ENCODE assay signal across 8 cellular contexts in genomic region chr18:62187543-62188378, GRCh38. TPM values are rescaled to one million over a fixed set of nuclear protein-coding genes. Genes with fewer than 3 reads are reported as not detected.
DNase-seq lines count a peak whose midpoint lies in the region; ATAC-seq, FAIRE-seq and TF ChIP-seq lines count a peak whose summit lies in the region.

No MANE protein-coding gene starts in this region.

- BruUV-seq in A673 (replicated peaks; lab: Mats Ljungman, UMichigan) (no TSS peak), K562 (replicated peaks; lab: Mats Ljungman, UMichigan) (no TSS peak)

- TF ChIP-seq EP300 in K562 (IDR thresholded peaks at IDR 0.05; ENCODE audit: low read length): no peak

- H3K4me1 ChIP-seq in A673 (ENCODE audit: insufficient read depth, low read length, poor library complexity, severe bottlenecking): peaks cover 18% of the 10 kb centered on the region
- peaks cover 0 to 7% of the 10 kb centered on the region in 2 experiments; a peak in 2 of 5 replicates for H3K4me1 ChIP-seq in K562 (replicated peaks in 1 of 2; ENCODE audit: control insufficient read depth in 2 of 2, insufficient read depth in 2 of 2, low read length in 2 of 2)
- no peaks in the 10 kb centered on the region for H3K4me1 ChIP-seq in iPS-15b (ENCODE audit: control insufficient read depth, insufficient read depth, low read length)

- intact Hi-C loops in A673 (cut with micrococcal nuclease; ENCODE audit: unreplicated experiment): loop anchor here (5.0 kb wide), 1 partner anchor 530 kb away; the partner anchor contains the start of gene PHLPP1
- intact Hi-C loops in K562 (cut with micrococcal nuclease): loop anchor here (10.0 kb wide), 2 partner anchors 137 to 797 kb away; partner anchors contain the start of gene TNFRSF11A

- H3K9ac ChIP-seq in K562 (ENCODE audit: insufficient read depth in 1 of 2, low read depth in 2 of 2, low read length in 2 of 2) (peak overlapping the region; percentile 79 to 97), iPS-15b (ENCODE audit: low read depth, low read length) (peak overlapping the region; percentile 89)

- H3K27ac ChIP-seq in A673 (ENCODE audit: low read depth, low read length, poor library complexity, severe bottlenecking) (peak overlapping the region; percentile 74), K562 (ENCODE audit: extremely low read depth, low read depth, low read length) (peak overlapping the region; percentile 86)

- no peaks in the 10 kb centered on the region for H3K9me1 ChIP-seq in K562 (ENCODE audit: control insufficient read depth, insufficient read depth, low read length)

- H3K79me2 ChIP-seq in K562 (ENCODE audit: control insufficient read depth, insufficient read depth, low read length): peaks cover 88% of the 10 kb centered on the region

- peaks cover 8% of the 10 kb centered on the region; the same call in 1 of the 2 replicates for H4K20me1 ChIP-seq in K562 (replicated peaks; ENCODE audit: control insufficient read depth, insufficient read depth, low read length)

- TF ChIP-seq CTCF in A673 (conservative IDR thresholded peaks at IDR 0.05; ENCODE audit: low read depth, low read length) (0 out of 2 replicates have a peak, but pooled peaks have one; percentile 19), GM12873 (IDR thresholded peaks at IDR 0.05; ENCODE audit: insufficient read depth, low read depth, low read length, missing control alignments) (peak; percentile 23), K562 (IDR thresholded peaks at IDR 0.05 in 2 of 3, conservative IDR thresholded peaks at IDR 0.05 in 1 of 3; ENCODE audit: insufficient read depth in 2 of 3, low read depth in 1 of 3, low read length in 3 of 3) (peak in 2 of 3 experiments; percentile 18; a peak in 1 of 6 replicates)

- no peak for TF ChIP-seq POLR2A in K562 (conservative IDR thresholded peaks at IDR 0.05)

- peak; percentile 65 for ATAC-seq in K562
- ATAC-seq in HG03139 (IDR thresholded peaks at IDR 0.05; ENCODE audit: unreplicated experiment): no peak

- H2AFZ ChIP-seq in K562 (ENCODE audit: low read depth, low read length): peak overlapping the region; percentile 93

- peak overlapping the region; percentile 98 for H3K4me2 ChIP-seq in K562 (ENCODE audit: insufficient read depth, low read length)

- WGBS in K562 (ENCODE audit: insufficient coverage, low coverage, missing lambda C conversion rate): 0% methylated on average over 22 of the region's 53 CpGs

- CTCF ChIA-PET in A673 (lab: Charles Lee): no interaction called here
- CTCF ChIA-PET in K562 (lab: Yijun Ruan, JAX; ENCODE audit: low intra/inter-chr PET ratio): interaction anchor here (1.2 kb wide), 1 partner anchor 62 kb away, joined by 4 read pairs; no protein-coding TSS in a partner anchor

- H3K36me3 ChIP-seq in A673 (ENCODE audit: insufficient read depth, low read length, poor library complexity, severe bottlenecking) (no peaks in the 10 kb centered on the region), K562 (ENCODE audit: control insufficient read depth, insufficient read depth, low read length) (no peaks in the 10 kb centered on the region), iPS-15b (ENCODE audit: control insufficient read depth, insufficient read depth, low read length) (no peaks in the 10 kb centered on the region)

- peak; percentile 15 for FAIRE-seq in K562 (lab: Jason Lieb, UNC)

- POLR2A ChIA-PET in A673 (lab: Charles Lee; ENCODE audit: low non-redundant PET) (interaction anchor here (0.5 kb wide), 1 partner anchor 759 kb away, joined by 3 read pairs; no protein-coding TSS in a partner anchor), K562 (lab: Yijun Ruan, JAX) (interaction anchor here (0.6 to 1.3 kb wide), 5 partner anchors 9 to 166 kb away, joined by 3 to 5 read pairs (median 4); no protein-coding TSS in a partner anchor)

- no peak for TF ChIP-seq RAD21 in K562 (CRISPR knock-in tag; conservative IDR thresholded peaks at IDR 0.05 in 1 of 2, IDR thresholded peaks at IDR 0.05 in 1 of 2)

- H3K27me3 ChIP-seq in A673 (replicated peaks; ENCODE audit: insufficient read depth, low read depth, low read length, poor library complexity) (no peaks in the 10 kb centered on the region), K562 (ENCODE audit: control insufficient read depth in 2 of 2, insufficient read depth in 2 of 2, low read length in 2 of 2) (no peaks in the 10 kb centered on the region), iPS-15b (ENCODE audit: control insufficient read depth, insufficient read depth, low read length) (no peaks in the 10 kb centered on the region)

- DNase-seq in A673 (ENCODE audit: low spot score) (peak; percentile 42), HPDE6-E6E7 (ENCODE audit: extremely low spot score) (peak; percentile 4), SK-MEL-5 (ENCODE audit: low read depth, low spot score) (peak; percentile 22), K562 (ENCODE audit: extremely low read depth in 1 of 4, low spot score in 3 of 4) (peak; percentile 10 to 48 (median 12)), skeletal muscle cell (ENCODE audit: low read depth) (no peak)

- in situ Hi-C loops in SK-MEL-5 (cut with HindIII; ENCODE audit: low pct_unique_long_range_greater_than_20kb, low sequenced_read_pairs): no loop called here
- in situ Hi-C loops in K562 (cut with MboI): loop anchor here (5.0 to 25.0 kb wide), 2 partner anchors 55 to 800 kb away; no protein-coding TSS in a partner anchor

- H3K9me3 ChIP-seq in A673 (ENCODE audit: low read depth, low read length, poor library complexity, severe bottlenecking) (peaks cover 5% of the 10 kb centered on the region), K562 (replicated peaks; ENCODE audit: control insufficient read depth, insufficient read depth, low read depth, low read length) (no peaks in the 10 kb centered on the region), iPS-15b (ENCODE audit: control insufficient read depth, insufficient read depth, low read length) (no peaks in the 10 kb centered on the region)

- peak overlapping the region; percentile 98 for H3K4me3 ChIP-seq in A673 (ENCODE audit: low read depth, low read length, poor library complexity, severe bottlenecking)
- peak overlapping the region; percentile 100 for H3K4me3 ChIP-seq in K562
- peak overlapping the region; percentile 98 for H3K4me3 ChIP-seq in iPS-15b (ENCODE audit: low read depth, low read length)
- H3K4me3 ChIP-seq in skeletal muscle cell (ENCODE audit: low read depth, low read length): peak overlapping the region; percentile 86

TF ChIP-seq in K562, 482 proteins besides CTCF, POLR2A, EP300 and RAD21 (continues in another document):
- TF ChIP-seq ZKSCAN8 (CRISPR knock-in tag; IDR thresholded peaks at IDR 0.05) (no peak), ETV5 (CRISPR knock-in tag; IDR thresholded peaks at IDR 0.05; ENCODE audit: low read depth) (0 out of 2 replicates have a peak, but pooled peaks have one; percentile 31)

RNA-seq across cellular contexts. Expression of gene RELCH, which starts 0.7 kb away (rescaled TPM):
- total RNA-seq in A673 (2021): 29.2 and 31.6 TPM in 2 replicates
- 16.7 and 31.0 TPM in 2 replicates for total RNA-seq in SK-MEL-5 (2014; rRNA removed; shearing (Covaris generic))
- polyA plus RNA-seq in SK-MEL-5 (2015; cell fraction: cytosol; rRNA removed): 13.4 and 16.0 TPM in 2 replicates
- 58.1 and 64.9 TPM in 2 replicates for polyA plus RNA-seq in SK-MEL-5 (2015; cell fraction: nucleus; rRNA removed)
- 30.6 and 57.6 TPM in 2 replicates for total RNA-seq in K562 (2011; cell fraction: chromatin; rRNA removed; ENCODE audit: low replicate concordance)
- 17.1 and 20.7 TPM in 2 replicates for total RNA-seq in K562 (2011; cell fraction: nucleolus; rRNA removed)
- 25.0 and 26.9 TPM in 2 replicates for total RNA-seq in K562 (2011; cell fraction: nucleoplasm; rRNA removed)
- total RNA-seq in K562 (2014; rRNA removed): 7.6 and 8.2 TPM in 2 replicates
- total RNA-seq in K562 (2014; rRNA removed; fragmentation: Illumina TruSeq; extraction: Trizol): 12.2 and 13.3 TPM in 2 replicates
- 13.6 and 15.3 TPM in 2 replicates for total RNA-seq in K562 (2015; rRNA removed; fragmentation: Illumina TruSeq; extraction: Trizol)
- 9.1 and 10.1 TPM in 2 replicates for total RNA-seq in K562 (2021)
- polyA plus RNA-seq in K562 (2011; rRNA removed): 9.6 and 10.4 TPM in 2 replicates
- polyA plus RNA-seq in K562 (2011; cell fraction: cytosol; rRNA removed): 1.9 and 2.0 TPM in 2 replicates
- 34.2 and 35.4 TPM in 2 replicates for polyA plus RNA-seq in K562 (2011; cell fraction: nucleus; rRNA removed)
- 4.5 and 7.1 TPM in 2 replicates for polyA plus RNA-seq in K562 (2012)
- polyA plus RNA-seq in K562 (2014; fragmentation: Illumina TruSeq; extraction: Trizol): 6.6 and 8.3 TPM in 2 replicates
- polyA plus RNA-seq in K562 (2014; fragmentation: Nextera tagmentation; extraction: Ambion mirVana): 1 to 10 TPM; 1.4 to 2.0 TPM
- 4.2 and 4.3 TPM in 2 replicates for polyA plus RNA-seq in K562 (2014; rRNA removed)
- polyA minus RNA-seq in K562 (2011; rRNA and poly(A)+ RNA removed): 51.0 and 52.5 TPM in 2 replicates
- polyA minus RNA-seq in K562 (2011; cell fraction: cytosol; rRNA and poly(A)+ RNA removed): 10.3 and 11.6 TPM in 2 replicates
- 62.6 and 109 TPM in 2 replicates for polyA minus RNA-seq in K562 (2011; cell fraction: nucleus; rRNA and poly(A)+ RNA removed)

RNA-seq across cellular contexts. Expression of gene PIGN, which starts 0.9 kb away (rescaled TPM):
- 21.3 and 23.8 TPM in 2 replicates for total RNA-seq in A673 (2021)
- 32.9 TPM in 2 replicates for total RNA-seq in SK-MEL-5 (2014; rRNA removed; shearing (Covaris generic))
- polyA plus RNA-seq in SK-MEL-5 (2015; cell fraction: cytosol; rRNA removed): 14.5 and 19.4 TPM in 2 replicates
- polyA plus RNA-seq in SK-MEL-5 (2015; cell fraction: nucleus; rRNA removed): 13.7 and 18.1 TPM in 2 replicates
- total RNA-seq in K562 (2011; cell fraction: chromatin; rRNA removed; ENCODE audit: low replicate concordance): 60.2 and 142 TPM in 2 replicates
- 26.5 and 31.6 TPM in 2 replicates for total RNA-seq in K562 (2011; cell fraction: nucleolus; rRNA removed)
- 64.9 and 92.9 TPM in 2 replicates for total RNA-seq in K562 (2011; cell fraction: nucleoplasm; rRNA removed)
- 12.3 and 17.3 TPM in 2 replicates for total RNA-seq in K562 (2014; rRNA removed)
- 24.8 and 28.4 TPM in 2 replicates for total RNA-seq in K562 (2014; rRNA removed; fragmentation: Illumina TruSeq; extraction: Trizol)
- total RNA-seq in K562 (2015; rRNA removed; fragmentation: Illumina TruSeq; extraction: Trizol): 17.1 and 20.4 TPM in 2 replicates
- total RNA-seq in K562 (2021): 20.6 and 22.7 TPM in 2 replicates
- polyA plus RNA-seq in K562 (2011; rRNA removed): 20.6 and 25.6 TPM in 2 replicates
- 4.5 and 17.6 TPM in 2 replicates for polyA plus RNA-seq in K562 (2011; cell fraction: cytosol; rRNA removed)
- polyA plus RNA-seq in K562 (2011; cell fraction: nucleus; rRNA removed): 11.0 and 14.0 TPM in 2 replicates
- 10.4 and 11.0 TPM in 2 replicates for polyA plus RNA-seq in K562 (2012)
- 9.9 TPM in 2 replicates for polyA plus RNA-seq in K562 (2014; fragmentation: Illumina TruSeq; extraction: Trizol)
- polyA plus RNA-seq in K562 (2014; fragmentation: Nextera tagmentation; extraction: Ambion mirVana): 10 to 100 TPM; 14.6 to 15.2 TPM
- polyA plus RNA-seq in K562 (2014; rRNA removed): 11.3 and 12.3 TPM in 2 replicates
- 131 and 146 TPM in 2 replicates for polyA minus RNA-seq in K562 (2011; rRNA and poly(A)+ RNA removed)
- polyA minus RNA-seq in K562 (2011; cell fraction: cytosol; rRNA and poly(A)+ RNA removed): 15.7 and 16.8 TPM in 2 replicates
- 52.0 and 80.2 TPM in 2 replicates for polyA minus RNA-seq in K562 (2011; cell fraction: nucleus; rRNA and poly(A)+ RNA removed)
